ENCODE assay signal across 35 cellular contexts in the genomic region with DNA sequence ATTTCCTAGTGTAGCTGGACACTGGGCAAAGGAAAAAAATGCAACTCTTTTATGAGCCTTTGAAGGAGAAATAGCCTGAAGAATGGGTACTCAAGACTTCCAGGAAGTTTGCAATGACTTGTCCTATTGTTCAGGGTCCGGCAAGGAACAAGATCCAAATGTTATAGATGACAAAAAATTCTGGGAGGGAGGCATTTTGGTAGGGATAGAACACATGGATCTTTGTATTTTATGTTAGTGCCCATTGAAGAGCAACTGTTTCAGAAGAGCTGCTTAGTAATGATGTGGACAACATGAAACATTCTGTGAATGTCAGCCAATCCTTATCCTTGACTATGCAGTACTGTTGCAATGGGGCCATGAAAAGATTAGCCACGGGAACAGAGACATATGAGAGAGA.
"Had no signal": no experiment of that assay in that cellular context is flagged by ENCODE, and none has a peak within 500 bp of the region (broad histone marks: within the 10 kb centered on the region; RNA-seq: fewer than 3 reads in every experiment).

No MANE protein-coding gene starts in this region.

- H3K27ac ChIP-seq: body of pancreas, brain microvascular endothelial cell, breast epithelium, VCaP had no signal

- ATAC-seq: activated CD4-positive, alpha-beta T cell treated with anti-CD3 and anti-CD28 coated beads for 36 hours; activated CD4-positive, CD25-positive, alpha-beta regulatory T cell treated with anti-CD3 and anti-CD28 coated beads, Interleukin-2, amount 50 U/mL, for 24 hours; activated CD8-positive, alpha-beta memory T cell treated with anti-CD3 and anti-CD28 coated beads, Interleukin-2, amount 10 ng/mL, durations not matched to agents 7 days and 5 days; activated CD8-positive, alpha-beta T cell treated with anti-CD3 and anti-CD28 coated beads, Interleukin-2, amount 10 ng/mL, durations not matched to agents 7 days and 5 days; activated naive CD8-positive, alpha-beta T cell treated with anti-CD3 and anti-CD28 coated beads, Interleukin-2, amount 50 U/mL, for 24 hours; body of pancreas had no signal

- H3K9me3 ChIP-seq: body of pancreas, breast epithelium had no signal

- H3K36me3 Mint-ChIP-seq: activated CD8-positive, alpha-beta memory T cell treated with anti-CD3 and anti-CD28 coated beads, Interleukin-2, amount 10 ng/mL, durations not matched to agents 7 days and 5 days; activated naive CD4-positive, alpha-beta T cell treated with anti-CD3 and anti-CD28 coated beads, Interleukin-2, amount 10 ng/mL, durations not matched to agents 7 days and 5 days; activated naive CD4-positive, alpha-beta T cell treated with anti-CD3 and anti-CD28 coated beads, Interleukin-2, amount 50 U/mL, for 24 hours; activated naive CD8-positive, alpha-beta T cell; activated naive CD8-positive, alpha-beta T cell treated with anti-CD3 and anti-CD28 coated beads, Interleukin-2, amount 10 ng/mL, durations not matched to agents 7 days and 5 days had no signal

- H3K27me3 ChIP-seq: body of pancreas, brain microvascular endothelial cell, breast epithelium had no signal

- H3K9me3 Mint-ChIP-seq: activated CD4-positive, alpha-beta T cell treated with anti-CD3 and anti-CD28 coated beads, Interleukin-2, amount 10 ng/mL, durations not matched to agents 7 days and 5 days; activated naive CD8-positive, alpha-beta T cell treated with anti-CD3 and anti-CD28 coated beads, Interleukin-2, amount 10 ng/mL, durations not matched to agents 7 days and 5 days; activated T-helper 2 cell treated with anti-CD3 and anti-CD28 coated beads, Interferon-gamma antibody, Interleukin-2, Interleukin-4, amounts not matched to agents 10 μg/mL and 5 μg/mL and 100 μg/mL, durations not matched to agents 14 hours and 24 hours and 36 hours; T-helper 1 cell treated with Interleukin-12 subunit alpha and Interleukin-12 subunit beta and Interleukin-4 antibody, amounts not matched to agents 30 μg/mL and 1 μg/mL, for 36 hours had no signal

- H3K4me1 Mint-ChIP-seq: activated CD4-positive, alpha-beta memory T cell treated with anti-CD3 and anti-CD28 coated beads, Interleukin-2, amount 10 ng/mL, durations not matched to agents 7 days and 5 days; activated CD4-positive, alpha-beta T cell treated with anti-CD3 and anti-CD28 coated beads for 36 hours; activated CD4-positive, alpha-beta T cell treated with anti-CD3 and anti-CD28 coated beads, Interleukin-2, amount 10 ng/mL, durations not matched to agents 7 days and 5 days; activated CD8-positive, alpha-beta memory T cell treated with anti-CD3 and anti-CD28 coated beads, Interleukin-2, amount 10 ng/mL, durations not matched to agents 7 days and 5 days; activated naive CD4-positive, alpha-beta T cell treated with anti-CD3 and anti-CD28 coated beads, Interleukin-2, amount 10 ng/mL, durations not matched to agents 7 days and 5 days; activated naive CD4-positive, alpha-beta T cell treated with anti-CD3 and anti-CD28 coated beads, Interleukin-2, amount 50 U/mL, for 24 hours; activated naive CD8-positive, alpha-beta T cell treated with anti-CD3 and anti-CD28 coated beads, Interleukin-2, amount 10 ng/mL, durations not matched to agents 7 days and 5 days; activated naive CD8-positive, alpha-beta T cell treated with anti-CD3 and anti-CD28 coated beads, Interleukin-2, amount 50 U/mL, for 24 hours had no signal

- H3K4me3 Mint-ChIP-seq: activated CD4-positive, alpha-beta memory T cell treated with anti-CD3 and anti-CD28 coated beads, Interleukin-2, amount 10 ng/mL, durations not matched to agents 7 days and 5 days; activated CD4-positive, alpha-beta T cell treated with anti-CD3 and anti-CD28 coated beads for 36 hours; activated CD4-positive, alpha-beta T cell treated with anti-CD3 and anti-CD28 coated beads, Interleukin-2, amount 10 ng/mL, durations not matched to agents 7 days and 5 days; activated CD8-positive, alpha-beta memory T cell treated with anti-CD3 and anti-CD28 coated beads, Interleukin-2, amount 10 ng/mL, durations not matched to agents 7 days and 5 days; activated CD8-positive, alpha-beta T cell treated with anti-CD3 and anti-CD28 coated beads, Interleukin-2, amount 10 ng/mL, durations not matched to agents 7 days and 5 days; activated naive CD4-positive, alpha-beta T cell treated with anti-CD3 and anti-CD28 coated beads, Interleukin-2, amount 10 ng/mL, durations not matched to agents 7 days and 5 days; activated naive CD4-positive, alpha-beta T cell treated with anti-CD3 and anti-CD28 coated beads, Interleukin-2, amount 50 U/mL, for 24 hours; activated naive CD8-positive, alpha-beta T cell; activated naive CD8-positive, alpha-beta T cell treated with anti-CD3 and anti-CD28 coated beads, Interleukin-2, amount 10 ng/mL, durations not matched to agents 7 days and 5 days; activated naive CD8-positive, alpha-beta T cell treated with anti-CD3 and anti-CD28 coated beads, Interleukin-2, amount 50 U/mL, for 24 hours; activated T-cell treated with anti-CD3 and anti-CD28 coated beads, Interleukin-2, amount 50 U/mL, for 24 hours; T-helper 1 cell treated with Interleukin-12 subunit alpha and Interleukin-12 subunit beta and Interleukin-4 antibody, amounts not matched to agents 30 μg/mL and 1 μg/mL, for 36 hours; T-helper 2 cell treated with Interferon-gamma antibody and Interleukin-4, amounts not matched to agents 5 μg/mL and 100 μg/mL, for 36 hours had no signal

- DNase-seq: activated CD4-positive, alpha-beta memory T cell treated with anti-CD3 and anti-CD28 coated beads, Interleukin-2, amount 10 ng/mL, durations not matched to agents 7 days and 5 days; activated CD4-positive, alpha-beta T cell treated with anti-CD3 and anti-CD28 coated beads for 1 hour; activated CD4-positive, alpha-beta T cell treated with anti-CD3 and anti-CD28 coated beads for 36 hours; activated CD4-positive, alpha-beta T cell treated with anti-CD3 and anti-CD28 coated beads for 48 hours; activated CD4-positive, alpha-beta T cell treated with anti-CD3 and anti-CD28 coated beads, Interleukin-2, amount 10 ng/mL, durations not matched to agents 7 days and 5 days; activated CD4-positive, alpha-beta T cell treated with anti-CD3 and anti-CD28 coated beads, Interleukin-2, amount 50 U/mL, for 48 hours; activated CD4-positive, CD25-positive, alpha-beta regulatory T cell; activated CD8-positive, alpha-beta memory T cell treated with anti-CD3 and anti-CD28 coated beads for 24 hours; activated CD8-positive, alpha-beta memory T cell treated with anti-CD3 and anti-CD28 coated beads, Interleukin-2, amount 10 ng/mL, durations not matched to agents 7 days and 5 days; activated CD8-positive, alpha-beta memory T cell treated with anti-CD3 and anti-CD28 coated beads, Interleukin-2, amount 50 U/mL, for 48 hours; activated CD8-positive, alpha-beta T cell treated with anti-CD3 and anti-CD28 coated beads, Interleukin-2, amount 10 ng/mL, durations not matched to agents 7 days and 5 days; activated effector memory CD4-positive, alpha-beta T cell treated with Interleukin-2 at 50 U/mL for 16 hours; activated gamma-delta T cell; activated naive CD4-positive, alpha-beta T cell treated with anti-CD3 and anti-CD28 coated beads, Interleukin-2, amount 10 ng/mL, durations not matched to agents 7 days and 5 days; activated naive CD4-positive, alpha-beta T cell treated with Interleukin-2 at 50 U/mL for 16 hours; activated naive CD8-positive, alpha-beta T cell treated with anti-CD3 and anti-CD28 coated beads, Interleukin-2, amount 10 ng/mL, durations not matched to agents 7 days and 5 days; activated naive CD8-positive, alpha-beta T cell treated with anti-CD3 and anti-CD28 coated beads, Interleukin-2, amount 50 U/mL, for 24 hours; activated T-cell treated with anti-CD3 and anti-CD28 coated beads, Interleukin-2, amount 50 U/mL, for 24 hours; activated T-cell treated with anti-CD3 and anti-CD28 coated beads, Interleukin-2, amount 50 U/mL, for 48 hours; amniotic stem cell; aorta; body of pancreas; central memory CD4-positive, alpha-beta T cell; T-helper 1 cell; T-helper 2 cell; T-helper 9 cell had no signal

- H3K27me3 Mint-ChIP-seq: activated CD4-positive, alpha-beta memory T cell treated with anti-CD3 and anti-CD28 coated beads, Interleukin-2, amount 10 ng/mL, durations not matched to agents 7 days and 5 days; activated CD4-positive, alpha-beta T cell treated with anti-CD3 and anti-CD28 coated beads for 36 hours; activated CD4-positive, alpha-beta T cell treated with anti-CD3 and anti-CD28 coated beads, Interleukin-2, amount 10 ng/mL, durations not matched to agents 7 days and 5 days; activated CD8-positive, alpha-beta memory T cell treated with anti-CD3 and anti-CD28 coated beads, Interleukin-2, amount 10 ng/mL, durations not matched to agents 7 days and 5 days; activated naive CD4-positive, alpha-beta T cell treated with anti-CD3 and anti-CD28 coated beads, Interleukin-2, amount 10 ng/mL, durations not matched to agents 7 days and 5 days; activated naive CD4-positive, alpha-beta T cell treated with anti-CD3 and anti-CD28 coated beads, Interleukin-2, amount 50 U/mL, for 24 hours; activated naive CD8-positive, alpha-beta T cell; activated naive CD8-positive, alpha-beta T cell treated with anti-CD3 and anti-CD28 coated beads, Interleukin-2, amount 10 ng/mL, durations not matched to agents 7 days and 5 days; activated naive CD8-positive, alpha-beta T cell treated with anti-CD3 and anti-CD28 coated beads, Interleukin-2, amount 50 U/mL, for 24 hours; activated T-cell treated with anti-CD3 and anti-CD28 coated beads, Interleukin-2, amount 50 U/mL, for 24 hours had no signal

- H3K27ac Mint-ChIP-seq: activated CD4-positive, alpha-beta memory T cell treated with anti-CD3 and anti-CD28 coated beads, Interleukin-2, amount 10 ng/mL, durations not matched to agents 7 days and 5 days; activated CD4-positive, alpha-beta T cell treated with anti-CD3 and anti-CD28 coated beads for 36 hours; activated CD4-positive, alpha-beta T cell treated with anti-CD3 and anti-CD28 coated beads, Interleukin-2, amount 10 ng/mL, durations not matched to agents 7 days and 5 days; activated CD8-positive, alpha-beta memory T cell treated with anti-CD3 and anti-CD28 coated beads, Interleukin-2, amount 10 ng/mL, durations not matched to agents 7 days and 5 days; activated CD8-positive, alpha-beta T cell treated with anti-CD3 and anti-CD28 coated beads, Interleukin-2, amount 10 ng/mL, durations not matched to agents 7 days and 5 days; activated naive CD4-positive, alpha-beta T cell treated with anti-CD3 and anti-CD28 coated beads, Interleukin-2, amount 10 ng/mL, durations not matched to agents 7 days and 5 days; activated naive CD4-positive, alpha-beta T cell treated with anti-CD3 and anti-CD28 coated beads, Interleukin-2, amount 50 U/mL, for 24 hours; activated naive CD8-positive, alpha-beta T cell; activated naive CD8-positive, alpha-beta T cell treated with anti-CD3 and anti-CD28 coated beads, Interleukin-2, amount 10 ng/mL, durations not matched to agents 7 days and 5 days; activated naive CD8-positive, alpha-beta T cell treated with anti-CD3 and anti-CD28 coated beads, Interleukin-2, amount 50 U/mL, for 24 hours; activated T-cell treated with anti-CD3 and anti-CD28 coated beads, Interleukin-2, amount 50 U/mL, for 24 hours; activated T-helper 2 cell treated with anti-CD3 and anti-CD28 coated beads, Interferon-gamma antibody, Interleukin-2, Interleukin-4, amounts not matched to agents 10 μg/mL and 5 μg/mL and 100 μg/mL, durations not matched to agents 14 hours and 24 hours and 36 hours; T-helper 1 cell treated with Interleukin-12 subunit alpha and Interleukin-12 subunit beta and Interleukin-4 antibody, amounts not matched to agents 30 μg/mL and 1 μg/mL, for 36 hours; T-helper 2 cell treated with Interferon-gamma antibody and Interleukin-4, amounts not matched to agents 5 μg/mL and 100 μg/mL, for 36 hours had no signal

- H3K4me1 ChIP-seq: body of pancreas, breast epithelium had no signal
